Comparison of ENCODE assay signal across 1 cellular context in the genomic region with DNA sequence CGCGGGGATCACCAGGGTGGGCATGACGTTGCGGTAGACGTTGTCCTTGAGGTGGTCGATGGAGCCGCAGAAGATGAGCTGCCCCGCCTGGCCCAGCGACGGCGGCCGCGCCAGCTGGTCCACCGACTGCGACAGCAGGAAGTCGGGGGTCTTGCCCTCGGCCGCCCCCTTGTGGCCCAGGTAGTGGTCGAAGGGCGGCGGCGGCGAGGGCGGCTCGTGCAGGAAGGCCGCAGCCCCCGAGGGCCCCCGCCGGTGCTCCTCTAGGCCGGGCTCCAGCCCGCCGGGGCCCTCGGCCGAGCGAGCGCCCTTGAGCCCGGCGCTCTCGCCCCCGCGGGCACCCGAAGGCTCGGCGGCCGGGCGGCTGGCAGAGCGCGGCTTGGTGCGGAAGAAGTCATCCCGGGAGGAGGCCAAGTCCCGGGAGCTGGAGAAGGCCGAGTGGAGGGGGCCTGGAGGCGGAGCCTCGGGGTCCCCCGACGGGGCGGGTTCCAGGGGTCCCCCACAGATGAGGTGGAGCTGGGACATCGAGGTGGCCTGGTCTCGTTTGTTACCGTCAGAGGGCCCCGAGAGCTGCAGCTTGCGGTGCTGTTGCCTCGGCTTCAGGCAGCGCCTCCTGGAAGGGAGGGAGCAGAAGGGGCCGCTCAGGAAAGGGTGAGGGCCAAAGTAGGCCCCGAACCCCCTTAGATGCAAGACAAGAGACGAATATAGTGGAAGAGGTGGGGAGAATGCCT.
A peak's percentile ranks its signal among the peaks of the same experiment; 100 is the strongest.
TF ChIP-seq lines count a peak whose summit lies in the region.

No MANE protein-coding gene starts in this region.

TF ChIP-seq in H1, 55 proteins besides CTCF, POLR2A, EP300 and RAD21:
- TF ChIP-seq ASH2L (IDR thresholded peaks at IDR 0.05; ENCODE audit: low read length): peak; percentile 22
- TF ChIP-seq FOSL1 (IDR thresholded peaks at IDR 0.05; ENCODE audit: insufficient read depth, low read depth, low read length): no peak
- TF ChIP-seq TCF12 (IDR thresholded peaks at IDR 0.05; ENCODE audit: low read depth, low read length): 0 out of 2 replicates have a peak, but pooled peaks have one; percentile 40
- no peak for TF ChIP-seq CBX8 (IDR thresholded peaks at IDR 0.05; ENCODE audit: borderline replicate concordance, low read depth, low read length)
- no peak for TF ChIP-seq SRF (IDR thresholded peaks at IDR 0.05; ENCODE audit: low read depth, low read length)
- peak; percentile 54; the same call in 1 of the 2 replicates for TF ChIP-seq RBBP5 (IDR thresholded peaks at IDR 0.05; ENCODE audit: borderline replicate concordance, low read depth, low read length)
- no peak for TF ChIP-seq KDM5A (IDR thresholded peaks at IDR 0.05; ENCODE audit: low read length)
- TF ChIP-seq CHD2 (IDR thresholded peaks at IDR 0.05; ENCODE audit: low read length): no peak
- TF ChIP-seq, protein P1, sequence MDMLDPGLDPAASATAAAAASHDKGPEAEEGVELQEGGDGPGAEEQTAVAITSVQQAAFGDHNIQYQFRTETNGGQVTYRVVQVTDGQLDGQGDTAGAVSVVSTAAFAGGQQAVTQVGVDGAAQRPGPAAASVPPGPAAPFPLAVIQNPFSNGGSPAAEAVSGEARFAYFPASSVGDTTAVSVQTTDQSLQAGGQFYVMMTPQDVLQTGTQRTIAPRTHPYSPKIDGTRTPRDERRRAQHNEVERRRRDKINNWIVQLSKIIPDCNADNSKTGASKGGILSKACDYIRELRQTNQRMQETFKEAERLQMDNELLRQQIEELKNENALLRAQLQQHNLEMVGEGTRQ (IDR thresholded peaks at IDR 0.05; ENCODE audit: low read length): no peak
- no peak for TF ChIP-seq NANOG (IDR thresholded peaks at IDR 0.05; ENCODE audit: insufficient read depth, low read depth, low read length, poor library complexity, severe bottlenecking)
- TF ChIP-seq SP4 (IDR thresholded peaks at IDR 0.05; ENCODE audit: low read length): no peak
- TF ChIP-seq SIN3A (conservative IDR thresholded peaks at IDR 0.05 in 1 of 2, IDR thresholded peaks at IDR 0.05 in 1 of 2; ENCODE audit: low read depth in 1 of 2, low read length in 2 of 2): peak in 1 of 2 experiments; percentile 83; a peak in 2 of 4 replicates
- no peak for TF ChIP-seq GABPA (IDR thresholded peaks at IDR 0.05; ENCODE audit: borderline replicate concordance, insufficient read depth, low read length)
- 0 out of 2 replicates have a peak, but pooled peaks have one; percentile 22 for TF ChIP-seq CREB1 (IDR thresholded peaks at IDR 0.05)
- TF ChIP-seq KDM4A (IDR thresholded peaks at IDR 0.05; ENCODE audit: low read depth, low read length, severe bottlenecking): peak; percentile 74
- no peak for TF ChIP-seq BACH1 (IDR thresholded peaks at IDR 0.05; ENCODE audit: low read length)
- no peak for TF ChIP-seq RFX5 (IDR thresholded peaks at IDR 0.05; ENCODE audit: borderline replicate concordance, low read depth, low read length)
- no peak for TF ChIP-seq GTF2F1 (IDR thresholded peaks at IDR 0.05; ENCODE audit: borderline replicate concordance, low read depth, low read length)
- TF ChIP-seq TAF7 (optimal IDR thresholded peaks at IDR 0.05; ENCODE audit: borderline replicate concordance, low read depth, low read length): peak; percentile 35
- peak; percentile 49; the same call in 1 of the 2 replicates for TF ChIP-seq YY1 (IDR thresholded peaks at IDR 0.05; ENCODE audit: low read depth, low read length)
- TF ChIP-seq JUND (IDR thresholded peaks at IDR 0.05; ENCODE audit: low read length): 0 out of 2 replicates have a peak, but pooled peaks have one; percentile 11
